Comparison of ENCODE assay signal across 19 cellular contexts in genomic region chr14:33464563-33464962, GRCh38.
DNase-seq lines count a peak whose midpoint lies in the region; ATAC-seq, FAIRE-seq and TF ChIP-seq lines count a peak whose summit lies in the region.
"Had no signal": no experiment of that assay in that cellular context is flagged by ENCODE, and none has a peak within 500 bp of the region (broad histone marks: within the 10 kb centered on the region; RNA-seq: fewer than 3 reads in every experiment).

No MANE protein-coding gene starts in this region.

- no peak for FAIRE-seq in urothelium cell line (lab: Jason Lieb, UNC)
- FAIRE-seq: GM12878 had no signal

- H3K27me3 Mint-ChIP-seq in endothelial cell (ENCODE audit: unreplicated experiment), result no peaks in the 10 kb centered on the region

- intact Hi-C loops in mucosa of descending colon (cut with DNase I, micrococcal nuclease), result no loop called here

- H3K9me3 ChIP-seq in mucosa of descending colon, result no peaks in the 10 kb centered on the region
- H3K9me3 ChIP-seq: BLaER1, HAP-1 had no signal

- H3K27ac Mint-ChIP-seq in endothelial cell (ENCODE audit: unreplicated experiment), result no peak overlapping the region
- H3K27ac Mint-ChIP-seq: CD14-positive monocyte; CD4-positive, alpha-beta memory T cell had no signal

- H3K4me3 ChIP-seq in mucosa of descending colon (no peak overlapping the region), rectal smooth muscle tissue (ENCODE audit: low read length) (no peak overlapping the region)
- H3K4me3 ChIP-seq: BLaER1, GM12878, GM23248, HAP-1 had no signal

- H3K4me3 Mint-ChIP-seq in endothelial cell (ENCODE audit: unreplicated experiment), result no peak overlapping the region
- H3K4me3 Mint-ChIP-seq: CD14-positive monocyte; CD4-positive, alpha-beta memory T cell had no signal

- H3K9ac ChIP-seq in rectal smooth muscle tissue (ENCODE audit: low read length), result no peak overlapping the region
- H3K9ac ChIP-seq: BLaER1, GM23248 had no signal

- peak overlapping the region; percentile 4 for H3K27ac ChIP-seq in rectal smooth muscle tissue (ENCODE audit: low read depth, low read length)
- H3K27ac ChIP-seq: BLaER1, GM23248 had no signal

- no peaks in the 10 kb centered on the region for H3K27me3 ChIP-seq in rectal smooth muscle tissue (ENCODE audit: control insufficient read depth, insufficient read depth, low read length)
- H3K27me3 ChIP-seq: BLaER1 had no signal

- no peaks in the 10 kb centered on the region for H3K9me3 Mint-ChIP-seq in endothelial cell (ENCODE audit: unreplicated experiment)
- H3K9me3 Mint-ChIP-seq: CD14-positive monocyte had no signal

- TF ChIP-seq CTCF in mucosa of descending colon (IDR thresholded peaks at IDR 0.05), result no peak
- no peak for TF ChIP-seq CTCF in endothelial cell (IDR thresholded peaks at IDR 0.05; ENCODE audit: unreplicated experiment)

- H3K36me3 Mint-ChIP-seq in endothelial cell (ENCODE audit: low read depth, unreplicated experiment), result no peaks in the 10 kb centered on the region
- H3K36me3 Mint-ChIP-seq: CD14-positive monocyte; CD4-positive, alpha-beta memory T cell had no signal

- ATAC-seq in mucosa of descending colon (peak; percentile 45), GM18505 (IDR thresholded peaks at IDR 0.05; ENCODE audit: unreplicated experiment) (no peak)
- ATAC-seq: GM12878 had no signal

- peaks cover 3% of the 10 kb centered on the region for H3K4me1 Mint-ChIP-seq in endothelial cell (ENCODE audit: unreplicated experiment)
- H3K4me1 Mint-ChIP-seq: CD14-positive monocyte; CD4-positive, alpha-beta memory T cell had no signal

- TF ChIP-seq POLR2A in GM18505 (IDR thresholded peaks at IDR 0.05; ENCODE audit: borderline replicate concordance, extremely low read depth, insufficient read depth, insufficient read length), result no peak

- H3K4me1 ChIP-seq in mucosa of descending colon (ENCODE audit: low read depth) (no peaks in the 10 kb centered on the region), rectal smooth muscle tissue (ENCODE audit: control insufficient read depth, insufficient read depth, low read length) (peaks cover 6% of the 10 kb centered on the region)
- H3K4me1 ChIP-seq: BLaER1, HAP-1 had no signal

- H3K36me3 ChIP-seq in mucosa of descending colon (ENCODE audit: low read depth), result no peaks in the 10 kb centered on the region
- H3K36me3 ChIP-seq in rectal smooth muscle tissue (ENCODE audit: control insufficient read depth, insufficient read depth, low read length), result no peaks in the 10 kb centered on the region
- H3K36me3 ChIP-seq: BLaER1, HAP-1 had no signal

- DNase-seq in NCI-H748 (lab: John Stamatoyannopoulos, UW; ENCODE audit: unreplicated experiment), result peak; percentile 16
- no peak for DNase-seq in NCI-H748 treated with DMSO at 0.1 percent for 48 hours (lab: John Stamatoyannopoulos, UW)
- DNase-seq in SHP77 (lab: John Stamatoyannopoulos, UW), result peak; percentile 60 to 70
- DNase-seq in mucosa of descending colon, result no peak
- DNase-seq in urothelium cell line (ENCODE audit: low spot score), result no peak
- no peak for DNase-seq in endothelial cell (ENCODE audit: low spot score)
- DNase-seq: 8988T; Calu3; CD4-positive, alpha-beta memory T cell; DMS53; DND-41; EL; GM23248 had no signal

Comparison
In these comparisons a context has a peak if more than half of its experiments do, and no peak if none do; other contexts are left out.
1. DNase-seq: peak in NCI-H748 (single experiment) and SHP77 (2 of 2); none in NCI-H748 treated with DMSO at 0.1 percent for 48 hours (single experiment), mucosa of descending colon (0 of 3), urothelium cell line (single experiment) and endothelial cell (single experiment).